Comparison of ENCODE assay signal across 16 cellular contexts in genomic region chr14:98466807-98467206, GRCh38.
"Had no signal": no experiment of that assay in that cellular context is flagged by ENCODE, and none has a peak within 500 bp of the region (broad histone marks: within the 10 kb centered on the region; RNA-seq: fewer than 3 reads in every experiment).

No MANE protein-coding gene starts in this region.

- H3K4me1 ChIP-seq: prostate gland, upper lobe of left lung had no signal

- H3K36me3 ChIP-seq: prostate gland, upper lobe of left lung had no signal

- H3K27ac ChIP-seq: prostate gland, upper lobe of left lung had no signal

- H3K27me3 ChIP-seq: upper lobe of left lung had no signal

- H3K4me3 ChIP-seq: prostate gland, skin epidermis, upper lobe of left lung had no signal

- DNase-seq: activated CD4-positive, alpha-beta T cell treated with anti-CD3 and anti-CD28 coated beads for 48 hours; activated CD8-positive, alpha-beta memory T cell treated with anti-CD3 and anti-CD28 coated beads, Interleukin-2, amount 50 U/mL, for 4 hours; activated CD8-positive, alpha-beta T cell treated with anti-CD3 and anti-CD28 coated beads, Interleukin-2, amount 10 ng/mL, durations not matched to agents 7 days and 5 days; activated gamma-delta T cell; activated T-cell treated with anti-CD3 and anti-CD28 coated beads, Interleukin-2, amount 50 U/mL, for 48 hours; amniotic stem cell; effector memory CD4-positive, alpha-beta T cell; hippocampal formation; kidney glomerular epithelial cell; right cardiac atrium; stimulated activated CD4-positive, alpha-beta T cell treated with anti-CD3 and anti-CD28 coated beads, Interleukin-15, amount 100 ng/mL, for 24 hours; stimulated activated CD4-positive, alpha-beta T cell treated with anti-CD3 and anti-CD28 coated beads, Interleukin-4, amount 100 ng/mL, for 1 hour; T-helper 17 cell had no signal

- H3K9me3 ChIP-seq: prostate gland, upper lobe of left lung had no signal
